Comparison of ENCODE assay signal across 13 cellular contexts in the genomic region with DNA sequence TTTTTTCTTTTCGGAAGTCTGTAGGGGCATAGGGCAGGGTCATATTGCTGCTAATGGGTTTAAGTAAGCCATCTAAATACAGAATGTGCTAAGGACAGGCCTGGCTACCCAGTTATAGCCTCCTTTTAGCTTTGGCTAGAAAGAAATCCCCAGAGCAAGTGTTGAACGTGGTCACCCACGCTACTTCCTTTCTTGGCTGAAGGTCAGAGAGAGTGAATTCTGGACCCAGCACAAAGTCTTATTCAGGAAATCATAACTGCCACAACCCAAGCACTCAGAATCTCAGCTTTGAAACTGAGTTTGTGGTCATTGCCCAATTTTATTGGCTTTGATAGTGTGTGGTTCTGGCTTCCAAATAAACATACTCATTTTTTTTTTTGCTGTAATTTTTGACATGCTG.
DNase-seq lines count a peak whose midpoint lies in the region; TF ChIP-seq lines count a peak whose summit lies in the region.
"Had no signal": no experiment of that assay in that cellular context is flagged by ENCODE, and none has a peak within 500 bp of the region (broad histone marks: within the 10 kb centered on the region; RNA-seq: fewer than 3 reads in every experiment).

No MANE protein-coding gene starts in this region.

- no peaks in the 10 kb centered on the region for H3K9me3 Mint-ChIP-seq in activated T-helper 2 cell treated with anti-CD3 and anti-CD28 coated beads, Interferon-gamma antibody, Interleukin-2, Interleukin-4, amounts not matched to agents 10 μg/mL and 5 μg/mL and 100 μg/mL, durations not matched to agents 14 hours and 24 hours and 36 hours
- H3K9me3 Mint-ChIP-seq: activated naive CD8-positive, alpha-beta T cell treated with anti-CD3 and anti-CD28 coated beads, Interleukin-2, amount 50 U/mL, for 24 hours had no signal

- no peak overlapping the region for H3K4me2 ChIP-seq in fibroblast of lung (ENCODE audit: extremely low read depth, insufficient read depth, low read length)

- no peaks in the 10 kb centered on the region for H3K36me3 Mint-ChIP-seq in activated T-helper 2 cell treated with anti-CD3 and anti-CD28 coated beads, Interferon-gamma antibody, Interleukin-2, Interleukin-4, amounts not matched to agents 10 μg/mL and 5 μg/mL and 100 μg/mL, durations not matched to agents 14 hours and 24 hours and 36 hours (ENCODE audit: low read depth)

- TF ChIP-seq CTCF in fibroblast of lung (conservative IDR thresholded peaks at IDR 0.05 in 1 of 2, IDR thresholded peaks at IDR 0.05 in 1 of 2; ENCODE audit: low read depth in 1 of 2, low read length in 2 of 2): no peak

- H3K4me3 Mint-ChIP-seq in activated T-helper 2 cell treated with anti-CD3 and anti-CD28 coated beads, Interferon-gamma antibody, Interleukin-2, Interleukin-4, amounts not matched to agents 10 μg/mL and 5 μg/mL and 100 μg/mL, durations not matched to agents 14 hours and 24 hours and 36 hours (ENCODE audit: low read depth): no peak overlapping the region
- H3K4me3 Mint-ChIP-seq: activated naive CD8-positive, alpha-beta T cell treated with anti-CD3 and anti-CD28 coated beads, Interleukin-2, amount 50 U/mL, for 24 hours had no signal

- H3K27me3 ChIP-seq in fibroblast of lung (ENCODE audit: control insufficient read depth, insufficient read depth, low read length): no peaks in the 10 kb centered on the region

- in situ Hi-C loops in G401 (cut with HindIII; ENCODE audit: low sequenced_read_pairs): no loop called here

- DNase-seq in G401 (ENCODE audit: low spot score) (peak; percentile 75), MV-4-11 (lab: John Stamatoyannopoulos, UW) (peak; percentile 71), fibroblast of lung (ENCODE audit: low read depth in 2 of 2) (peak; percentile 35 to 57), pons (ENCODE audit: low spot score) (peak; percentile 24), DMS 273 treated with DMSO at 0.1 percent for 48 hours (lab: John Stamatoyannopoulos, UW) (no peak), GDM1 (lab: John Stamatoyannopoulos, UW) (no peak), RKO (ENCODE audit: low spot score) (no peak)
- no peak for DNase-seq in activated T-helper 2 cell treated with anti-CD3 and anti-CD28 coated beads, Interferon-gamma antibody, Interleukin-2, Interleukin-4, amounts not matched to agents 10 μg/mL and 5 μg/mL and 100 μg/mL, durations not matched to agents 14 hours and 24 hours and 36 hours (ENCODE audit: low spot score)
- DNase-seq: activated naive CD8-positive, alpha-beta T cell treated with anti-CD3 and anti-CD28 coated beads, Interleukin-2, amount 50 U/mL, for 24 hours; effector CD8-positive, alpha-beta T cell; KG1 had no signal

- H3K9ac ChIP-seq in fibroblast of lung (ENCODE audit: insufficient read depth, low read length): no peak overlapping the region

- no peaks in the 10 kb centered on the region for H3K4me1 ChIP-seq in fibroblast of lung (ENCODE audit: control insufficient read depth, extremely low read depth, insufficient read depth, low read length)

- intact Hi-C loops in activated T-helper 2 cell treated with anti-CD3 and anti-CD28 coated beads, Interferon-gamma antibody, Interleukin-2, Interleukin-4, amounts not matched to agents 10 μg/mL and 5 μg/mL and 100 μg/mL, durations not matched to agents 14 hours and 24 hours and 36 hours (cut with micrococcal nuclease): loop anchor here (10.0 kb wide), 1 partner anchor 686 kb away; no protein-coding TSS in a partner anchor

- no peak overlapping the region for H3K27ac ChIP-seq in fibroblast of lung (ENCODE audit: insufficient read depth, low read length)
- H3K27ac ChIP-seq: RWPE1 had no signal

- no peaks in the 10 kb centered on the region for H3K36me3 ChIP-seq in fibroblast of lung (ENCODE audit: control insufficient read depth, insufficient read depth, low read length)

- no peak overlapping the region for H3K27ac Mint-ChIP-seq in activated T-helper 2 cell treated with anti-CD3 and anti-CD28 coated beads, Interferon-gamma antibody, Interleukin-2, Interleukin-4, amounts not matched to agents 10 μg/mL and 5 μg/mL and 100 μg/mL, durations not matched to agents 14 hours and 24 hours and 36 hours
- H3K27ac Mint-ChIP-seq: activated naive CD8-positive, alpha-beta T cell treated with anti-CD3 and anti-CD28 coated beads, Interleukin-2, amount 50 U/mL, for 24 hours had no signal

- no peak overlapping the region for H2AFZ ChIP-seq in fibroblast of lung (ENCODE audit: low read length)

- no peaks in the 10 kb centered on the region for H3K9me3 ChIP-seq in fibroblast of lung (ENCODE audit: control insufficient read depth, insufficient read depth, low read depth, low read length)
- H3K9me3 ChIP-seq: mucosa of descending colon had no signal

- H3K27me3 Mint-ChIP-seq in activated T-helper 2 cell treated with anti-CD3 and anti-CD28 coated beads, Interferon-gamma antibody, Interleukin-2, Interleukin-4, amounts not matched to agents 10 μg/mL and 5 μg/mL and 100 μg/mL, durations not matched to agents 14 hours and 24 hours and 36 hours (ENCODE audit: low read depth): peaks cover 2% of the 10 kb centered on the region
- H3K27me3 Mint-ChIP-seq: activated naive CD8-positive, alpha-beta T cell treated with anti-CD3 and anti-CD28 coated beads, Interleukin-2, amount 50 U/mL, for 24 hours had no signal

- peaks cover 7% of the 10 kb centered on the region for H3K4me1 Mint-ChIP-seq in activated T-helper 2 cell treated with anti-CD3 and anti-CD28 coated beads, Interferon-gamma antibody, Interleukin-2, Interleukin-4, amounts not matched to agents 10 μg/mL and 5 μg/mL and 100 μg/mL, durations not matched to agents 14 hours and 24 hours and 36 hours (ENCODE audit: low read depth)

- H3K4me3 ChIP-seq in fibroblast of lung (replicated peaks in 1 of 4; ENCODE audit: control extremely low read depth in 1 of 4, insufficient read depth in 1 of 4, low read depth in 3 of 4, low read length in 4 of 4): no peak overlapping the region
- H3K4me3 ChIP-seq: mucosa of descending colon had no signal

- H3K79me2 ChIP-seq in fibroblast of lung (ENCODE audit: control insufficient read depth, insufficient read depth, low read length): no peaks in the 10 kb centered on the region

- H4K20me1 ChIP-seq in fibroblast of lung (ENCODE audit: control insufficient read depth, extremely low read depth, insufficient read depth, low read length): no peaks in the 10 kb centered on the region

Comparison
In these comparisons a context has a peak if more than half of its experiments do, and no peak if none do; other contexts are left out.
1. DNase-seq: peak in G401 (single experiment), MV-4-11 (single experiment), fibroblast of lung (2 of 2) and pons (single experiment); none in DMS 273 treated with DMSO at 0.1 percent for 48 hours (single experiment), GDM1 (single experiment), RKO (single experiment) and activated T-helper 2 cell treated with anti-CD3 and anti-CD28 coated beads, Interferon-gamma antibody, Interleukin-2, Interleukin-4, amounts not matched to agents 10 μg/mL and 5 μg/mL and 100 μg/mL, durations not matched to agents 14 hours and 24 hours and 36 hours (single experiment).